14 cellular contexts compared by ENCODE assay signal in genomic region chr3:18099611-18100010, GRCh38.
DNase-seq lines count a peak whose midpoint lies in the region; ATAC-seq and TF ChIP-seq lines count a peak whose summit lies in the region.
"Had no signal": no experiment of that assay in that cellular context is flagged by ENCODE, and none has a peak within 500 bp of the region (broad histone marks: within the 10 kb centered on the region; RNA-seq: fewer than 3 reads in every experiment).

No MANE protein-coding gene starts in this region.

- peaks cover 5 to 13% of the 10 kb centered on the region in 2 donors for H3K9me3 Mint-ChIP-seq in activated naive CD4-positive, alpha-beta T cell treated with anti-CD3 and anti-CD28 coated beads, Interleukin-2, amount 50 U/mL, for 72 hours
- peaks cover 6 to 8% of the 10 kb centered on the region in 2 donors for H3K9me3 Mint-ChIP-seq in stimulated activated naive CD8-positive, alpha-beta T cell treated with anti-CD3 and anti-CD28 coated beads, Interleukin-15, amount 100 ng/mL, for 72 hours

- H3K4me1 ChIP-seq in PC-9 (replicated peaks; ENCODE audit: insufficient read depth): peaks cover 40% of the 10 kb centered on the region
- H3K4me1 ChIP-seq: adrenal gland, pancreas had no signal

- H3K36me3 Mint-ChIP-seq in activated naive CD4-positive, alpha-beta T cell treated with anti-CD3 and anti-CD28 coated beads, Interleukin-2, amount 50 U/mL, for 72 hours: peaks cover 7 to 14% of the 10 kb centered on the region in 2 donors

- H3K27ac ChIP-seq in PC-9: peak overlapping the region; percentile 79
- H3K27ac ChIP-seq: adrenal gland, pancreas had no signal

- POLR2A ChIA-PET in PC-9 (lab: Charles Lee; ENCODE audit: unreplicated experiment): interaction anchor here (0.6 kb wide), 1 partner anchor 209 kb away, joined by 3 read pairs; no protein-coding TSS in a partner anchor

- DNase-seq in activated naive CD4-positive, alpha-beta T cell treated with anti-CD3 and anti-CD28 coated beads, Interleukin-2, amount 50 U/mL, for 72 hours (ENCODE audit: low spot score in 2 of 2): no peak
- no peak for DNase-seq in activated naive CD4-positive, alpha-beta T cell (lab: John Stamatoyannopoulos, UW)
- DNase-seq in PC-9 (no peak), cardiac fibroblast (ENCODE audit: low read depth in 2 of 2) (peak; percentile 6 to 40), nucleus accumbens (lab: John Stamatoyannopoulos, UW) (no peak), hippocampal formation (lab: John Stamatoyannopoulos, UW) (no peak)
- no peak for DNase-seq in stimulated activated naive CD8-positive, alpha-beta T cell treated with anti-CD3 and anti-CD28 coated beads, Interleukin-15, amount 100 ng/mL, for 72 hours
- DNase-seq: midbrain, NCI-H510A, pancreas had no signal

- TF ChIP-seq CTCF in PC-9 (conservative IDR thresholded peaks at IDR 0.05) (no peak), cardiac fibroblast (IDR thresholded peaks at IDR 0.05; ENCODE audit: low read depth, low read length) (no peak)

- ATAC-seq in activated naive CD4-positive, alpha-beta T cell treated with anti-CD3 and anti-CD28 coated beads, Interleukin-2, amount 50 U/mL, for 72 hours: peak; percentile 71 to 74
- peak; percentile 49 for ATAC-seq in stimulated activated naive CD8-positive, alpha-beta T cell treated with anti-CD3 and anti-CD28 coated beads, Interleukin-15, amount 100 ng/mL, for 72 hours
- no peak for ATAC-seq in HG02970 (IDR thresholded peaks at IDR 0.05; ENCODE audit: low FRiP score, unreplicated experiment)

- peaks cover 27% of the 10 kb centered on the region for H3K4me1 Mint-ChIP-seq in stimulated activated naive CD8-positive, alpha-beta T cell treated with anti-CD3 and anti-CD28 coated beads, Interleukin-15, amount 100 ng/mL, for 72 hours
- H3K4me1 Mint-ChIP-seq: B cell had no signal

- no peaks in the 10 kb centered on the region for H3K27me3 ChIP-seq in PC-9 (ENCODE audit: insufficient read depth, low read depth)
- H3K27me3 ChIP-seq: adrenal gland, pancreas had no signal

- H3K9me3 ChIP-seq in PC-9 (ENCODE audit: insufficient read depth, low read depth): peaks cover 29% of the 10 kb centered on the region
- H3K9me3 ChIP-seq: adrenal gland, pancreas had no signal

- intact Hi-C loops in PC-9 (cut with micrococcal nuclease; ENCODE audit: unreplicated experiment): loop anchor here (1.0 to 5.0 kb wide), 3 partner anchors 35 to 357 kb away; partner anchors contain the start of gene TBC1D5

- peak overlapping the region; percentile 49 for H3K4me2 ChIP-seq in PC-9

- TSS peak; percentile 95 for BruUV-seq in PC-9 (replicated peaks; lab: Mats Ljungman, UMichigan)

- CTCF ChIA-PET in PC-9 (lab: Charles Lee): no interaction called here

- H3K4me3 ChIP-seq in PC-9 (0 out of 2 replicates have a peak overlapping the region, but pooled peaks have one; percentile 1), cardiac fibroblast (replicated peaks in 1 of 2; ENCODE audit: low read depth in 2 of 2, low read length in 2 of 2) (no peak overlapping the region)
- H3K4me3 ChIP-seq: adrenal gland, pancreas had no signal

- peak overlapping the region; percentile 36 to 60 for H3K4me3 Mint-ChIP-seq in stimulated activated naive CD8-positive, alpha-beta T cell treated with anti-CD3 and anti-CD28 coated beads, Interleukin-15, amount 100 ng/mL, for 72 hours
- H3K4me3 Mint-ChIP-seq: B cell; T-helper 1 cell treated with Interleukin-12 subunit alpha and Interleukin-12 subunit beta and Interleukin-4 antibody, amounts not matched to agents 30 μg/mL and 1 μg/mL, for 36 hours had no signal

- H3K79me2 ChIP-seq in PC-9 (ENCODE audit: low read depth): no peaks in the 10 kb centered on the region

- H4K20me1 ChIP-seq in PC-9 (ENCODE audit: insufficient read depth): no peaks in the 10 kb centered on the region

- 0 out of 2 replicates have a peak overlapping the region, but pooled peaks have one; percentile 53 for H2AFZ ChIP-seq in PC-9

- peak overlapping the region in 1 of 2 donors; percentile 82 for H3K27ac Mint-ChIP-seq in activated naive CD4-positive, alpha-beta T cell treated with anti-CD3 and anti-CD28 coated beads, Interleukin-2, amount 50 U/mL, for 72 hours
- H3K27ac Mint-ChIP-seq in stimulated activated naive CD8-positive, alpha-beta T cell treated with anti-CD3 and anti-CD28 coated beads, Interleukin-15, amount 100 ng/mL, for 72 hours: peak overlapping the region; percentile 67 to 69
- H3K27ac Mint-ChIP-seq: B cell; T-helper 1 cell treated with Interleukin-12 subunit alpha and Interleukin-12 subunit beta and Interleukin-4 antibody, amounts not matched to agents 30 μg/mL and 1 μg/mL, for 36 hours had no signal

- H3K9me2 ChIP-seq in PC-9 (ENCODE audit: insufficient read depth): no peaks in the 10 kb centered on the region; the same call in 1 of the 2 replicates

- H3F3A ChIP-seq in PC-9 (ENCODE audit: insufficient read depth, low read depth): peaks cover 32% of the 10 kb centered on the region

- no peaks in the 10 kb centered on the region for H3K36me3 ChIP-seq in PC-9 (ENCODE audit: low read depth)
- H3K36me3 ChIP-seq: adrenal gland, pancreas had no signal

- no peaks in the 10 kb centered on the region for H3K27me3 Mint-ChIP-seq in stimulated activated naive CD8-positive, alpha-beta T cell treated with anti-CD3 and anti-CD28 coated beads, Interleukin-15, amount 100 ng/mL, for 72 hours

Comparison
In these comparisons a context has a peak if more than half of its experiments do, and no peak if none do; other contexts are left out.
1. DNase-seq: peak in cardiac fibroblast (2 of 2); none in activated naive CD4-positive, alpha-beta T cell treated with anti-CD3 and anti-CD28 coated beads, Interleukin-2, amount 50 U/mL, for 72 hours (0 of 2), activated naive CD4-positive, alpha-beta T cell (0 of 4), PC-9 (0 of 2), stimulated activated naive CD8-positive, alpha-beta T cell treated with anti-CD3 and anti-CD28 coated beads, Interleukin-15, amount 100 ng/mL, for 72 hours (0 of 2), nucleus accumbens (0 of 56) and hippocampal formation (0 of 2).